Comparison of ENCODE assay signal across 1 cellular context in the genomic region with DNA sequence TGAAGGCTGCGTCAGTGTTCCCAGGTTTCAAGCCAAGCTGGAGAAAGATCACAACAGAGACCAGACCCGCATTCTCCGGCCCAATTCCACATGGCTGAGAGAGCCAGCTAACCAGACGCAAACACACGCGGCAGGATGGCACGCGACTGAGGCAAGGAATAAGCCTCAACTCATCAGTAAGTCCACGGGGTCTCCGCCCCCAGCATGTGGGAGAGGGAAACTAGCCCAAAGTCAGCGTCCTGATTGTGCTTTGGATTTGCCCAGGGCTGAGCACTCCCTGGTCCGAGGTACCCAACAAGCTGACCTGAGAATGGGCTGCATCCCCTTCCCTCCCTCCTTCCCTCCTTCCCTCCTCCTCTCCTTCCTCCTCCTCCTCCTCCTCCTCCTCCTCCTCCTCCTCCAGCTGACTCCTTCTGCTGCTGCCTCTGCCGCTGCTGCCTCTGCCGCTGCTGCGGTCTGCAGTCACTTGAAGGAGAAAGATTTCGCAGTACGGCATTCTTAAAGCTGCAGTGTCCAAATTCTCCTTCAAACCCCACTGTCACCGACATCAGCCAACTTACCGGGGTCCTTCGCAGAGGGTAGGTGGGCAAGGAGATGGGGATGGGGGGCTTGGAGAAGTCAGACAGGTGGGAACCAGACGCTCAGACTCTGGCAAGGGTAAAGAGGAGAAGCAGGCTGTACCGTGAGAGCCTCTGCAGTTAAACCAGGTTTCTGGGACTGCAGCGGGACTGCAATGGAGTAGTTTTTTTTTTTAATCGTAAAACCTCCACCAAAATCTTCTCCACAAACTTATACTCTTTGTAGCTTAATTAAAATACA.
A peak's percentile ranks its signal among the peaks of the same experiment; 100 is the strongest.
TF ChIP-seq lines count a peak whose summit lies in the region.

No MANE protein-coding gene starts in this region.

TF ChIP-seq in GM12878, 131 proteins besides CTCF, POLR2A, EP300 and RAD21:
- TF ChIP-seq ZNF384 (IDR thresholded peaks at IDR 0.05; ENCODE audit: borderline replicate concordance, low read depth, low read length) (no peak), BHLHE40 (IDR thresholded peaks at IDR 0.05; ENCODE audit: borderline replicate concordance in 1 of 2, low read depth in 2 of 2, low read length in 1 of 2) (peak in 1 of 2 experiments; percentile 4; a peak in 1 of 4 replicates), NFXL1 (IDR thresholded peaks at IDR 0.05; ENCODE audit: borderline replicate concordance) (0 out of 2 replicates have a peak, but pooled peaks have one; percentile 52)
